1 cellular context compared by ENCODE assay signal in the genomic region with DNA sequence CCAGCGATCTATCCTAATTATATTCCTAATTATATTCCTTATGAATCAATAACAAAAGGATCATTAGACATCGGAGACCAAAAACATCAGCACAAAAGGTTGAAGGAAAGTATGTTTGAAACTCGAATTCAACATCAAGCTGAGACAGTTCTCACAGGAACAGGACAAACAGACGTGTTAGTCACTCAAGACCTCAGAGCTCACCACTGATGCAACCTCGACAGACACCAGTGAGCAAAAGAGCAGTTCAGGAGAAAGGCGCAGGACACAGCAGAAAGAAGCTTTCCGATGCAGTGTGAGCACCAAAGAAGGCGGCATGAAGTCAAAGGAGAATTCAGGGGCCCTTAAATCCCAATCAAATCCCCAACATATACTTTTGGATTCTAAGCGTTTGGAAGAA.
TF ChIP-seq lines count a peak whose summit lies in the region.

No MANE protein-coding gene starts in this region.

TF ChIP-seq in WTC11, 78 proteins besides CTCF, POLR2A, EP300 and RAD21 (continued from another document):
- TF ChIP-seq, protein P1, sequence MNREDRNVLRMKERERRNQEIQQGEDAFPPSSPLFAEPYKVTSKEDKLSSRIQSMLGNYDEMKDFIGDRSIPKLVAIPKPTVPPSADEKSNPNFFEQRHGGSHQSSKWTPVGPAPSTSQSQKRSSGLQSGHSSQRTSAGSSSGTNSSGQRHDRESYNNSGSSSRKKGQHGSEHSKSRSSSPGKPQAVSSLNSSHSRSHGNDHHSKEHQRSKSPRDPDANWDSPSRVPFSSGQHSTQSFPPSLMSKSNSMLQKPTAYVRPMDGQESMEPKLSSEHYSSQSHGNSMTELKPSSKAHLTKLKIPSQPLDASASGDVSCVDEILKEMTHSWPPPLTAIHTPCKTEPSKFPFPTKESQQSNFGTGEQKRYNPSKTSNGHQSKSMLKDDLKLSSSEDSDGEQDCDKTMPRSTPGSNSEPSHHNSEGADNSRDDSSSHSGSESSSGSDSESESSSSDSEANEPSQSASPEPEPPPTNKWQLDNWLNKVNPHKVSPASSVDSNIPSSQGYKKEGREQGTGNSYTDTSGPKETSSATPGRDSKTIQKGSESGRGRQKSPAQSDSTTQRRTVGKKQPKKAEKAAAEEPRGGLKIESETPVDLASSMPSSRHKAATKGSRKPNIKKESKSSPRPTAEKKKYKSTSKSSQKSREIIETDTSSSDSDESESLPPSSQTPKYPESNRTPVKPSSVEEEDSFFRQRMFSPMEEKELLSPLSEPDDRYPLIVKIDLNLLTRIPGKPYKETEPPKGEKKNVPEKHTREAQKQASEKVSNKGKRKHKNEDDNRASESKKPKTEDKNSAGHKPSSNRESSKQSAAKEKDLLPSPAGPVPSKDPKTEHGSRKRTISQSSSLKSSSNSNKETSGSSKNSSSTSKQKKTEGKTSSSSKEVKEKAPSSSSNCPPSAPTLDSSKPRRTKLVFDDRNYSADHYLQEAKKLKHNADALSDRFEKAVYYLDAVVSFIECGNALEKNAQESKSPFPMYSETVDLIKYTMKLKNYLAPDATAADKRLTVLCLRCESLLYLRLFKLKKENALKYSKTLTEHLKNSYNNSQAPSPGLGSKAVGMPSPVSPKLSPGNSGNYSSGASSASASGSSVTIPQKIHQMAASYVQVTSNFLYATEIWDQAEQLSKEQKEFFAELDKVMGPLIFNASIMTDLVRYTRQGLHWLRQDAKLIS (CRISPR knock-in tag; IDR thresholded peaks at IDR 0.05; ENCODE audit: borderline replicate concordance): no peak
- TF ChIP-seq, protein P2, sequence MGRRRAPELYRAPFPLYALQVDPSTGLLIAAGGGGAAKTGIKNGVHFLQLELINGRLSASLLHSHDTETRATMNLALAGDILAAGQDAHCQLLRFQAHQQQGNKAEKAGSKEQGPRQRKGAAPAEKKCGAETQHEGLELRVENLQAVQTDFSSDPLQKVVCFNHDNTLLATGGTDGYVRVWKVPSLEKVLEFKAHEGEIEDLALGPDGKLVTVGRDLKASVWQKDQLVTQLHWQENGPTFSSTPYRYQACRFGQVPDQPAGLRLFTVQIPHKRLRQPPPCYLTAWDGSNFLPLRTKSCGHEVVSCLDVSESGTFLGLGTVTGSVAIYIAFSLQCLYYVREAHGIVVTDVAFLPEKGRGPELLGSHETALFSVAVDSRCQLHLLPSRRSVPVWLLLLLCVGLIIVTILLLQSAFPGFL (CRISPR knock-in tag; IDR thresholded peaks at IDR 0.05; ENCODE audit: borderline replicate concordance): no peak
- TF ChIP-seq GRHL2 (CRISPR knock-in tag; IDR thresholded peaks at IDR 0.05; ENCODE audit: insufficient replicate concordance, severe bottlenecking): no peak
- TF ChIP-seq, protein P3, sequence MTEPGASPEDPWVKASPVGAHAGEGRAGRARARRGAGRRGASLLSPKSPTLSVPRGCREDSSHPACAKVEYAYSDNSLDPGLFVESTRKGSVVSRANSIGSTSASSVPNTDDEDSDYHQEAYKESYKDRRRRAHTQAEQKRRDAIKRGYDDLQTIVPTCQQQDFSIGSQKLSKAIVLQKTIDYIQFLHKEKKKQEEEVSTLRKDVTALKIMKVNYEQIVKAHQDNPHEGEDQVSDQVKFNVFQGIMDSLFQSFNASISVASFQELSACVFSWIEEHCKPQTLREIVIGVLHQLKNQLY (CRISPR knock-in tag; IDR thresholded peaks at IDR 0.05): no peak
- no peak for TF ChIP-seq HMGXB4 (CRISPR knock-in tag; IDR thresholded peaks at IDR 0.05)
- no peak for TF ChIP-seq JAZF1 (CRISPR knock-in tag; IDR thresholded peaks at IDR 0.05)
TF ChIP-seq in WTC11: peak in this region for 0.
